In the genomic region with DNA sequence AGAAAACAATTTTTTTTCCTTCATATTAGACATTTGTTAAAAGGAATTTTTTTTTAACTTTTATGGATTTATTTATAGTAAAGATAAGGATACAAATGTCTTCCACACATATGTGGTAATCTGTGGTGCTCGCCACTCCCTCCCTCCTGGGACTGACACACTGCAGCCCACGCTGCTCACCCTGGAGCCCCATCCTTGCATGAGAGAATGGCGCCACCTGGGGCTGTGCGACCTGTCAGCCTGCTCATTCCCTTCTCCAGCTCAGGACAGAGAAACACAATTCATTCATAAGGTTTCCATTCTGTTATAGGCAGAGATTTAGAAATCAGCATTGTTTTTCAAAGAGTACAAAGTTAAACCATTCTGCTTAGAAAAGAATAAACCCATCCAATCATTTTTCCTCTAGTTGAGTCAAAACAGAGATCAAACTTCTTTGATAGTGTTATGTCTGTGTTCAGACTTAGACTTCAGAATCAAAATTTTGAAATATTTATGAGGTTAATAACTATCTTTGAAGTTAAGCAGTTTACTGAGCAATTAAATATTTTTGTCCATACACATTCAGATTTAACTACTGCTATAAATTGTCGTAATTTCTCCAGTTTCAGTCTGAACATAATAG, we compare ENCODE assay signal across 8 cellular contexts. TPM values are rescaled to one million over a fixed set of nuclear protein-coding genes. Genes with fewer than 3 reads are reported as not detected.
A peak's percentile ranks its signal among the peaks of the same experiment; 100 is the strongest.
DNase-seq lines count a peak whose midpoint lies in the region; ATAC-seq lines count a peak whose summit lies in the region.

No MANE protein-coding gene starts in this region.

- ATAC-seq in HG03565 (IDR thresholded peaks at IDR 0.05; ENCODE audit: unreplicated experiment) (no peak), GM19023 (IDR thresholded peaks at IDR 0.05; ENCODE audit: unreplicated experiment) (no peak)

- no peak overlapping the region for H3K4me3 Mint-ChIP-seq in immature natural killer cell

- H3K36me3 ChIP-seq in adipocyte (ENCODE audit: control insufficient read depth, insufficient read depth, low read length, severe bottlenecking): peaks cover 48% of the 10 kb centered on the region

- no peaks in the 10 kb centered on the region for H3K27me3 ChIP-seq in adipocyte (replicated peaks; ENCODE audit: control insufficient read depth, insufficient read depth, low read length)

- peaks cover 27% of the 10 kb centered on the region for H3K4me1 ChIP-seq in adipocyte (ENCODE audit: control insufficient read depth, insufficient read depth, low read length)

- no peaks in the 10 kb centered on the region for H3K9me3 Mint-ChIP-seq in immature natural killer cell

- H3K9me3 ChIP-seq in adipocyte (ENCODE audit: control insufficient read depth, low read length): no peaks in the 10 kb centered on the region

- peaks cover 3 to 29% (median 8%) of the 10 kb centered on the region in 3 donors for H3K36me3 Mint-ChIP-seq in immature natural killer cell

- H3K27me3 Mint-ChIP-seq in immature natural killer cell (ENCODE audit: low read depth in 3 of 3): peaks cover 2 to 9% (median 5%) of the 10 kb centered on the region in 3 donors

- H3K9ac ChIP-seq in adipocyte (ENCODE audit: low read length): peak overlapping the region; percentile 70

- H3K4me1 Mint-ChIP-seq in immature natural killer cell: peaks cover 18 to 34% of the 10 kb centered on the region in 2 donors

- peak overlapping the region in 4 of 6 donors; percentile 21 to 34 (median 24) for H3K27ac Mint-ChIP-seq in immature natural killer cell

- peak overlapping the region; percentile 48 for H3K4me3 ChIP-seq in adipocyte (ENCODE audit: low read length)

- peak; percentile 66 for DNase-seq in activated effector memory CD4-positive, alpha-beta T cell treated with anti-CD3 and anti-CD28 coated beads, Interleukin-2, amount 50 U/mL, for 16 hours
- no peak for DNase-seq in activated effector memory CD4-positive, alpha-beta T cell treated with Interleukin-2 at 50 U/mL for 16 hours
- peak; percentile 9 for DNase-seq in NCI-H510A (lab: John Stamatoyannopoulos, UW)
- DNase-seq in adipocyte (ENCODE audit: low read depth): peak; percentile 58
- peak in 2 of 3 donors; percentile 20 to 21 for DNase-seq in immature natural killer cell
- peak; percentile 58 for DNase-seq in stimulated activated CD8-positive, alpha-beta memory T cell treated with anti-CD3 and anti-CD28 coated beads, Interleukin-4, amount 100 ng/mL, for 48 hours

RNA-seq across cellular contexts. Expression of gene DYNLRB1, which starts 42.8 kb away (rescaled TPM):
- 100 to 1,000 TPM; 238 to 307 (median 242) TPM for polyA plus RNA-seq in immature natural killer cell
